In genomic region chr2:65103013-65103720, GRCh38 we compare ENCODE assay signal across 20 cellular contexts.
DNase-seq lines count a peak whose midpoint lies in the region; ATAC-seq, FAIRE-seq and TF ChIP-seq lines count a peak whose summit lies in the region.
"Had no signal": no experiment of that assay in that cellular context is flagged by ENCODE, and none has a peak within 500 bp of the region (broad histone marks: within the 10 kb centered on the region; RNA-seq: fewer than 3 reads in every experiment).

No MANE protein-coding gene starts in this region.

- H3K4me1 Mint-ChIP-seq in stimulated activated naive B cell treated with anti-CD40 and anti-IgM and Interleukin-4, amounts not matched to agents 10 μg/mL and 1 μg/mL and 100 μg/mL, for 72 hours, result peaks cover 7 to 17% of the 10 kb centered on the region in 2 donors

- H3K36me3 Mint-ChIP-seq in stimulated activated naive B cell treated with anti-CD40 and anti-IgM and Interleukin-4, amounts not matched to agents 10 μg/mL and 1 μg/mL and 100 μg/mL, for 72 hours, result peaks cover 13 to 27% of the 10 kb centered on the region in 2 donors

- no peak overlapping the region for H3K27ac Mint-ChIP-seq in stimulated activated naive B cell treated with anti-CD40 and anti-IgM and Interleukin-4, amounts not matched to agents 10 μg/mL and 1 μg/mL and 100 μg/mL, for 72 hours
- H3K27ac Mint-ChIP-seq: activated CD4-positive, alpha-beta memory T cell treated with anti-CD3 and anti-CD28 coated beads, Interleukin-2, amount 10 ng/mL, durations not matched to agents 7 days and 5 days; activated T-helper 1 cell treated with anti-CD3 and anti-CD28 coated beads, Interleukin-12 subunit alpha, Interleukin-12 subunit beta, Interleukin-2, Interleukin-4 antibody, amounts not matched to agents 30 ng/mL and 10 ng/mL and 1 ng/mL, durations not matched to agents 14 hours and 24 hours and 36 hours had no signal

- no peaks in the 10 kb centered on the region for H3K9me3 ChIP-seq in subcutaneous abdominal adipose tissue (ENCODE audit: control insufficient read depth in 5 of 5, low read length in 5 of 5)
- H3K9me3 ChIP-seq in WERI-Rb-1 (ENCODE audit: severe bottlenecking), result no peaks in the 10 kb centered on the region
- H3K9me3 ChIP-seq: left lung, psoas muscle had no signal

- no peaks in the 10 kb centered on the region for H3K27me3 Mint-ChIP-seq in stimulated activated naive B cell treated with anti-CD40 and anti-IgM and Interleukin-4, amounts not matched to agents 10 μg/mL and 1 μg/mL and 100 μg/mL, for 72 hours
- H3K27me3 Mint-ChIP-seq: activated CD4-positive, alpha-beta memory T cell treated with anti-CD3 and anti-CD28 coated beads, Interleukin-2, amount 10 ng/mL, durations not matched to agents 7 days and 5 days had no signal

- no peak for ATAC-seq in stimulated activated naive B cell treated with anti-CD40 and anti-IgM and Interleukin-4, amounts not matched to agents 10 μg/mL and 1 μg/mL and 100 μg/mL, for 72 hours (replicated peaks)
- ATAC-seq: GM12878, left lung, psoas muscle had no signal

- peaks cover 0 to 33% (median 20%) of the 10 kb centered on the region in 5 donors for H3K4me1 ChIP-seq in subcutaneous abdominal adipose tissue (ENCODE audit: control insufficient read depth in 5 of 5, insufficient read depth in 5 of 5, low read length in 5 of 5)

- H3K27ac ChIP-seq in subcutaneous abdominal adipose tissue (ENCODE audit: low read depth, low read length) (peak overlapping the region; percentile 46), WERI-Rb-1 (no peak overlapping the region)
- H3K27ac ChIP-seq: GM23248, left lung, psoas muscle had no signal

- H3K27me3 ChIP-seq in subcutaneous abdominal adipose tissue (ENCODE audit: control insufficient read depth in 5 of 5, insufficient read depth in 4 of 5, low read length in 5 of 5), result no peaks in the 10 kb centered on the region
- H3K27me3 ChIP-seq in WERI-Rb-1 (ENCODE audit: insufficient read depth, low read depth, severe bottlenecking), result no peaks in the 10 kb centered on the region
- H3K27me3 ChIP-seq: left lung had no signal

- peaks cover 3 to 43% (median 26%) of the 10 kb centered on the region in 5 donors for H3K36me3 ChIP-seq in subcutaneous abdominal adipose tissue (ENCODE audit: control insufficient read depth in 5 of 5, insufficient read depth in 5 of 5, low read length in 5 of 5)
- peaks cover 71% of the 10 kb centered on the region for H3K36me3 ChIP-seq in WERI-Rb-1

- no peak for TF ChIP-seq CTCF in WERI-Rb-1 (IDR thresholded peaks at IDR 0.05; ENCODE audit: low read depth, low read length)

- no peak overlapping the region for H3K9ac ChIP-seq in subcutaneous abdominal adipose tissue (ENCODE audit: low read length in 5 of 5)
- H3K9ac ChIP-seq: GM23248 had no signal

- FAIRE-seq in endometrium (lab: Jason Lieb, UNC), result peak; percentile 86
- FAIRE-seq: A204.1, G401.6, GM12878 had no signal

- DNase-seq in NCI-H2081 (lab: John Stamatoyannopoulos, UW), result peak; percentile 6 to 10
- DNase-seq in NCI-H2081 treated with DMSO at 0.1 percent for 48 hours (lab: John Stamatoyannopoulos, UW), result no peak
- peak; percentile 54 for DNase-seq in NCI-H2029 treated with DMSO at 0.1 percent for 48 hours (lab: John Stamatoyannopoulos, UW)
- DNase-seq in WERI-Rb-1, result no peak
- no peak for DNase-seq in 8988T
- DNase-seq in stimulated activated naive B cell treated with anti-CD40 and anti-IgM and Interleukin-4, amounts not matched to agents 10 μg/mL and 1 μg/mL and 100 μg/mL, for 72 hours, result no peak
- DNase-seq: activated CD4-positive, alpha-beta memory T cell treated with anti-CD3 and anti-CD28 coated beads, Interleukin-2, amount 10 ng/mL, durations not matched to agents 7 days and 5 days; GM23248; KBM-7; left lung; NCI-H1417 treated with DMSO at 0.1 percent for 48 hours; NCI-H774; psoas muscle; stimulated activated naive CD4-positive, alpha-beta T cell had no signal

- H3K4me3 Mint-ChIP-seq in stimulated activated naive B cell treated with anti-CD40 and anti-IgM and Interleukin-4, amounts not matched to agents 10 μg/mL and 1 μg/mL and 100 μg/mL, for 72 hours, result no peak overlapping the region
- H3K4me3 Mint-ChIP-seq: activated CD4-positive, alpha-beta memory T cell treated with anti-CD3 and anti-CD28 coated beads, Interleukin-2, amount 10 ng/mL, durations not matched to agents 7 days and 5 days; activated T-helper 1 cell treated with anti-CD3 and anti-CD28 coated beads, Interleukin-12 subunit alpha, Interleukin-12 subunit beta, Interleukin-2, Interleukin-4 antibody, amounts not matched to agents 30 ng/mL and 10 ng/mL and 1 ng/mL, durations not matched to agents 14 hours and 24 hours and 36 hours had no signal

- no peaks in the 10 kb centered on the region for H3K9me3 Mint-ChIP-seq in stimulated activated naive B cell treated with anti-CD40 and anti-IgM and Interleukin-4, amounts not matched to agents 10 μg/mL and 1 μg/mL and 100 μg/mL, for 72 hours
- H3K9me3 Mint-ChIP-seq: activated CD4-positive, alpha-beta memory T cell treated with anti-CD3 and anti-CD28 coated beads, Interleukin-2, amount 10 ng/mL, durations not matched to agents 7 days and 5 days; activated T-helper 1 cell treated with anti-CD3 and anti-CD28 coated beads, Interleukin-12 subunit alpha, Interleukin-12 subunit beta, Interleukin-2, Interleukin-4 antibody, amounts not matched to agents 30 ng/mL and 10 ng/mL and 1 ng/mL, durations not matched to agents 14 hours and 24 hours and 36 hours had no signal

- no peak overlapping the region for H3K4me3 ChIP-seq in subcutaneous abdominal adipose tissue (ENCODE audit: low read depth in 1 of 5, low read length in 5 of 5)
- no peak overlapping the region for H3K4me3 ChIP-seq in WERI-Rb-1 (ENCODE audit: low read depth, low read length)
- H3K4me3 ChIP-seq: GM12878, GM23248, left lung, psoas muscle had no signal

Comparison
In these comparisons a context has a peak if more than half of its experiments do, and no peak if none do; other contexts are left out.
1. DNase-seq: peak in NCI-H2081 (2 of 2) and NCI-H2029 treated with DMSO at 0.1 percent for 48 hours (single experiment); none in NCI-H2081 treated with DMSO at 0.1 percent for 48 hours (single experiment), WERI-Rb-1 (single experiment), 8988T (single experiment) and stimulated activated naive B cell treated with anti-CD40 and anti-IgM and Interleukin-4, amounts not matched to agents 10 μg/mL and 1 μg/mL and 100 μg/mL, for 72 hours (single experiment).